ENCODE assay signal across 21 cellular contexts in the genomic region with DNA sequence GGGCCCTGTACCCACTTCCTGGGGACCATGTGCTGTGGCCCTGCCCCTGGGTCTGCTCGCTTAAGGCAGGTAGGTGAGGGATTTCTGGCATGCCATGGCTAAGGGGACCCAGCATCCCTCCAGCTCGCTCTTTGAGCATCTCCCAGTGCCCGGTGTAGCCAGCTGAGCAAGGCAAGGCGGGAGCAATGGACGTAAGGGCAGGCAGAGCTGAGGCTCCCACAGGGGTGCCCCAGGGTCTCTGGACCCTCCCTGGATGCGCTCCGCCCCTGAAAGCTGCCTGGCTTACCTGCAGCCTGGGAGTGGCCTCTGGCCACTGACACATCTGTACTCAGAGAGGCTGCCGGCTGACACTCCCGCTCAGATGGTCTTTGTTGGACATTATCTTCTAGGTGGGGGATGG.
DNase-seq lines count a peak whose midpoint lies in the region; ATAC-seq and TF ChIP-seq lines count a peak whose summit lies in the region.
"Had no signal": no experiment of that assay in that cellular context is flagged by ENCODE, and none has a peak within 500 bp of the region (broad histone marks: within the 10 kb centered on the region; RNA-seq: fewer than 3 reads in every experiment).

No MANE protein-coding gene starts in this region.

- H3K36me3 ChIP-seq in RWPE2 (ENCODE audit: low read depth), result no peaks in the 10 kb centered on the region
- H3K36me3 ChIP-seq: MG63, SJSA1 had no signal

- no peaks in the 10 kb centered on the region for H3K27me3 Mint-ChIP-seq in activated naive CD8-positive, alpha-beta T cell treated with anti-CD3 and anti-CD28 coated beads, Interleukin-2, amount 10 ng/mL, durations not matched to agents 7 days and 5 days
- no peaks in the 10 kb centered on the region for H3K27me3 Mint-ChIP-seq in activated naive CD8-positive, alpha-beta T cell treated with anti-CD3 and anti-CD28 coated beads for 36 hours

- H3K9me3 Mint-ChIP-seq in activated naive CD8-positive, alpha-beta T cell treated with anti-CD3 and anti-CD28 coated beads, Interleukin-2, amount 10 ng/mL, durations not matched to agents 7 days and 5 days, result no peaks in the 10 kb centered on the region
- no peaks in the 10 kb centered on the region for H3K9me3 Mint-ChIP-seq in activated naive CD8-positive, alpha-beta T cell treated with anti-CD3 and anti-CD28 coated beads for 36 hours

- H3K4me1 ChIP-seq in RWPE2 (ENCODE audit: insufficient read depth, poor library complexity, severe bottlenecking), result no peaks in the 10 kb centered on the region

- H3K27ac ChIP-seq in RWPE2 (ENCODE audit: poor library complexity, severe bottlenecking), result no peak overlapping the region
- H3K27ac ChIP-seq: SJSA1 had no signal

- H3K4me3 Mint-ChIP-seq in activated naive CD8-positive, alpha-beta T cell treated with anti-CD3 and anti-CD28 coated beads, Interleukin-2, amount 10 ng/mL, durations not matched to agents 7 days and 5 days, result no peak overlapping the region
- no peak overlapping the region for H3K4me3 Mint-ChIP-seq in activated naive CD8-positive, alpha-beta T cell treated with anti-CD3 and anti-CD28 coated beads for 36 hours

- H3K27me3 ChIP-seq in RWPE2 (ENCODE audit: insufficient read depth, poor library complexity, severe bottlenecking), result peaks cover 8% of the 10 kb centered on the region
- H3K27me3 ChIP-seq: MG63, SJSA1 had no signal

- DNase-seq in activated naive CD8-positive, alpha-beta T cell treated with anti-CD3 and anti-CD28 coated beads, Interleukin-2, amount 10 ng/mL, durations not matched to agents 7 days and 5 days, result peak; percentile 26
- DNase-seq in activated naive CD8-positive, alpha-beta T cell treated with anti-CD3 and anti-CD28 coated beads for 36 hours, result no peak
- peak; percentile 55 for DNase-seq in RWPE2 (ENCODE audit: low spot score)
- DNase-seq in mesenteric fat pad (ENCODE audit: low spot score), result peak; percentile 71
- no peak for DNase-seq in DMS79 treated with DMSO at 0.1 percent for 48 hours (lab: John Stamatoyannopoulos, UW)
- no peak for DNase-seq in NCI-H226
- DNase-seq: DMS153, KBM-7, MG63, NCI-H1105 treated with DMSO at 0.1 percent for 48 hours, NCI-H146, NCI-H1930, NCI-H2107, NCI-H446, NCI-H524 treated with DMSO at 0.1 percent for 48 hours, NCI-H774 had no signal

- POLR2A ChIA-PET in activated naive CD8-positive, alpha-beta T cell treated with anti-CD3 and anti-CD28 coated beads, Interleukin-2, amount 10 ng/mL, durations not matched to agents 7 days and 5 days (lab: Charles Lee), result no interaction called here

- no peak overlapping the region for H3K27ac Mint-ChIP-seq in activated naive CD8-positive, alpha-beta T cell treated with anti-CD3 and anti-CD28 coated beads, Interleukin-2, amount 10 ng/mL, durations not matched to agents 7 days and 5 days
- no peak overlapping the region for H3K27ac Mint-ChIP-seq in activated naive CD8-positive, alpha-beta T cell treated with anti-CD3 and anti-CD28 coated beads for 36 hours

- no peak overlapping the region for H3K4me3 ChIP-seq in RWPE2 (ENCODE audit: severe bottlenecking)
- H3K4me3 ChIP-seq: MG63, SJSA1 had no signal

- H3K4me1 Mint-ChIP-seq in activated naive CD8-positive, alpha-beta T cell treated with anti-CD3 and anti-CD28 coated beads, Interleukin-2, amount 10 ng/mL, durations not matched to agents 7 days and 5 days, result peaks cover 16% of the 10 kb centered on the region
- H3K4me1 Mint-ChIP-seq in activated naive CD8-positive, alpha-beta T cell treated with anti-CD3 and anti-CD28 coated beads for 36 hours, result peaks cover 7% of the 10 kb centered on the region

- no peaks in the 10 kb centered on the region for H3K36me3 Mint-ChIP-seq in activated naive CD8-positive, alpha-beta T cell treated with anti-CD3 and anti-CD28 coated beads, Interleukin-2, amount 10 ng/mL, durations not matched to agents 7 days and 5 days
- H3K36me3 Mint-ChIP-seq in activated naive CD8-positive, alpha-beta T cell treated with anti-CD3 and anti-CD28 coated beads for 36 hours, result no peaks in the 10 kb centered on the region

- TF ChIP-seq CTCF in RWPE2 (IDR thresholded peaks at IDR 0.05; ENCODE audit: poor library complexity, severe bottlenecking), result no peak

- no peak for ATAC-seq in activated naive CD8-positive, alpha-beta T cell treated with anti-CD3 and anti-CD28 coated beads, Interleukin-2, amount 10 ng/mL, durations not matched to agents 7 days and 5 days (ENCODE audit: low read depth)
- no peak for ATAC-seq in RWPE2 (ENCODE audit: low read depth)
- ATAC-seq in HG02763 (IDR thresholded peaks at IDR 0.05; ENCODE audit: unreplicated experiment), result no peak
- ATAC-seq: HCT116, HepG2, Right ventricle myocardium inferior had no signal

- no peaks in the 10 kb centered on the region for H3K9me3 ChIP-seq in RWPE2 (ENCODE audit: severe bottlenecking)
- H3K9me3 ChIP-seq: MG63, SJSA1 had no signal

Comparison
In these comparisons a context has a peak if more than half of its experiments do, and no peak if none do; other contexts are left out.
1. DNase-seq: peak in activated naive CD8-positive, alpha-beta T cell treated with anti-CD3 and anti-CD28 coated beads, Interleukin-2, amount 10 ng/mL, durations not matched to agents 7 days and 5 days (single experiment), RWPE2 (single experiment) and mesenteric fat pad (single experiment); none in activated naive CD8-positive, alpha-beta T cell treated with anti-CD3 and anti-CD28 coated beads for 36 hours (single experiment), DMS79 treated with DMSO at 0.1 percent for 48 hours (single experiment) and NCI-H226 (single experiment).